In genomic region chr19:1812426-1813196, GRCh38 we compare ENCODE assay signal across 8 cellular contexts. TPM values are rescaled to one million over a fixed set of nuclear protein-coding genes. Genes with fewer than 3 reads are reported as not detected.
DNase-seq lines count a peak whose midpoint lies in the region; ATAC-seq and TF ChIP-seq lines count a peak whose summit lies in the region.

No MANE protein-coding gene starts in this region.

- POLR2A ChIA-PET in activated CD4-positive, alpha-beta T cell treated with anti-CD3 and anti-CD28 coated beads for 36 hours (lab: Charles Lee): no interaction called here

- H3K4me1 ChIP-seq in colonic mucosa: peaks cover 13% of the 10 kb centered on the region

- peak overlapping the region; percentile 77 for H3K4me3 Mint-ChIP-seq in activated CD4-positive, alpha-beta T cell treated with anti-CD3 and anti-CD28 coated beads for 36 hours

- no peaks in the 10 kb centered on the region for H3K27me3 Mint-ChIP-seq in activated CD4-positive, alpha-beta T cell treated with anti-CD3 and anti-CD28 coated beads for 36 hours

- peak; percentile 42 for TF ChIP-seq CTCF in colonic mucosa (IDR thresholded peaks at IDR 0.05)

- ATAC-seq in GM19025 (IDR thresholded peaks at IDR 0.05; ENCODE audit: low read depth, unreplicated experiment) (peak; percentile 72), HG03280 (IDR thresholded peaks at IDR 0.05; ENCODE audit: unreplicated experiment) (peak; percentile 75)
- peak; percentile 90 for ATAC-seq in activated CD4-positive, alpha-beta T cell treated with anti-CD3 and anti-CD28 coated beads for 36 hours

- H3K9me3 ChIP-seq in colonic mucosa: no peaks in the 10 kb centered on the region

- peak; percentile 97 to 98 for DNase-seq in AML-193 (lab: John Stamatoyannopoulos, UW)
- peak; percentile 93 for DNase-seq in NCI-H460 (ENCODE audit: extremely low read depth, low read depth)
- peak; percentile 94 for DNase-seq in activated CD4-positive, alpha-beta T cell treated with anti-CD3 and anti-CD28 coated beads for 36 hours
- DNase-seq in colonic mucosa: peak; percentile 98
- DNase-seq in left kidney (ENCODE audit: low read depth, low spot score): peak; percentile 96
- peak; percentile 83 to 88 for DNase-seq in stimulated activated CD4-positive, alpha-beta T cell treated with anti-CD3 and anti-CD28 coated beads, Interleukin-2, amount 100 ng/mL, for 24 hours

- intact Hi-C loops in activated CD4-positive, alpha-beta T cell treated with anti-CD3 and anti-CD28 coated beads for 36 hours (cut with DNase I, micrococcal nuclease): loop anchor here in 1 of 2 experiments (1.0 to 5.0 kb wide), 15 partner anchors 23 to 1465 kb away; partner anchors contain the start of genes ADAMTSL5, CSNK1G2, DAZAP1 and MBD3
- intact Hi-C loops in colonic mucosa (cut with DNase I): no loop called here

- H3K27me3 ChIP-seq in colonic mucosa: no peaks in the 10 kb centered on the region

- H3K36me3 ChIP-seq in colonic mucosa: no peaks in the 10 kb centered on the region

- H3K9me3 Mint-ChIP-seq in activated CD4-positive, alpha-beta T cell treated with anti-CD3 and anti-CD28 coated beads for 36 hours (ENCODE audit: low read depth): no peaks in the 10 kb centered on the region

- CTCF ChIA-PET in activated CD4-positive, alpha-beta T cell treated with anti-CD3 and anti-CD28 coated beads for 36 hours (lab: Charles Lee): no interaction called here

- peaks cover 10% of the 10 kb centered on the region for H3K36me3 Mint-ChIP-seq in activated CD4-positive, alpha-beta T cell treated with anti-CD3 and anti-CD28 coated beads for 36 hours (ENCODE audit: low read depth)

- H3K4me3 ChIP-seq in colonic mucosa: peak overlapping the region; percentile 48

- peak overlapping the region; percentile 67 for H3K27ac ChIP-seq in colonic mucosa

- peak overlapping the region; percentile 58 to 71 for H3K9ac ChIP-seq in colonic mucosa (ENCODE audit: low read depth in 2 of 2, low read length in 2 of 2)

- H3K4me1 Mint-ChIP-seq in activated CD4-positive, alpha-beta T cell treated with anti-CD3 and anti-CD28 coated beads for 36 hours: peaks cover 14% of the 10 kb centered on the region

- H3K27ac Mint-ChIP-seq in activated CD4-positive, alpha-beta T cell treated with anti-CD3 and anti-CD28 coated beads for 36 hours: peak overlapping the region; percentile 90

RNA-seq across cellular contexts. Expression of gene ATP8B3, which starts 0.5 kb away (rescaled TPM):
- total RNA-seq in NCI-H460 (2014; rRNA removed; shearing (Covaris generic)): 1.4 and 1.7 TPM in 2 replicates
- polyA plus RNA-seq in NCI-H460 (2014; cell fraction: nucleus; rRNA removed): 11.8 and 14.7 TPM in 2 replicates
- 1 to 10 TPM; 7.9 to 8.4 TPM for total RNA-seq in activated CD4-positive, alpha-beta T cell treated with anti-CD3 and anti-CD28 coated beads for 36 hours
- under 1 TPM; 0.15 to 0.42 TPM for total RNA-seq in colonic mucosa

RNA-seq across cellular contexts. Expression of gene REXO1, which starts 35.7 kb away (rescaled TPM):
- total RNA-seq in NCI-H460 (2014; rRNA removed; shearing (Covaris generic)): 5.9 and 6.6 TPM in 2 replicates
- polyA plus RNA-seq in NCI-H460 (2014; cell fraction: nucleus; rRNA removed): 11.0 and 17.0 TPM in 2 replicates
- total RNA-seq in activated CD4-positive, alpha-beta T cell treated with anti-CD3 and anti-CD28 coated beads for 36 hours: 10 to 100 TPM; 39.3 to 49.8 TPM
- 10 to 100 TPM; 42.0 to 51.7 TPM for total RNA-seq in colonic mucosa

RNA-seq across cellular contexts. Expression of gene KLF16, which starts 50.8 kb away (rescaled TPM):
- 10.4 and 11.0 TPM in 2 replicates for total RNA-seq in NCI-H460 (2014; rRNA removed; shearing (Covaris generic))
- polyA plus RNA-seq in NCI-H460 (2014; cell fraction: nucleus; rRNA removed): 12.4 and 14.5 TPM in 2 replicates
- total RNA-seq in activated CD4-positive, alpha-beta T cell treated with anti-CD3 and anti-CD28 coated beads for 36 hours: 10 to 100 TPM; 22.5 to 28.8 TPM
- 10 to 100 TPM; 31.1 to 34.8 TPM for total RNA-seq in colonic mucosa

RNA-seq across cellular contexts. Expression of gene ONECUT3, which starts 59.3 kb away (rescaled TPM):
- not detected in 2 replicates for total RNA-seq in NCI-H460 (2014; rRNA removed; shearing (Covaris generic))
- not detected in 2 replicates for polyA plus RNA-seq in NCI-H460 (2014; cell fraction: nucleus; rRNA removed)
- not detected for total RNA-seq in activated CD4-positive, alpha-beta T cell treated with anti-CD3 and anti-CD28 coated beads for 36 hours
- total RNA-seq in colonic mucosa: under 1 TPM in 1 of 2 donors, not detected in 1; 0.05 TPM

Comparison
In these comparisons a context has a peak if more than half of its experiments do, and no peak if none do; other contexts are left out.
1. Peak in every context shown above with its lines: DNase-seq, ATAC-seq, H3K4me3 ChIP-seq and H3K27ac ChIP-seq.